In genomic region chr9:129319076-129319937, GRCh38 we compare ENCODE assay signal across 1 cellular context.
TF ChIP-seq lines count a peak whose summit lies in the region.

No MANE protein-coding gene starts in this region.

TF ChIP-seq in HepG2, 621 proteins besides CTCF, POLR2A, EP300 and RAD21 (continued from another document):
- TF ChIP-seq FIP1L1 (IDR thresholded peaks at IDR 0.05; ENCODE audit: borderline replicate concordance, insufficient read depth, low read depth, low read length) = no peak
- no peak for TF ChIP-seq NFAT5 (CRISPR knock-in tag; IDR thresholded peaks at IDR 0.05)
